In genomic region chr6:57821325-57821724, GRCh38 we compare ENCODE assay signal across 7 cellular contexts.
DNase-seq lines count a peak whose midpoint lies in the region; ATAC-seq and TF ChIP-seq lines count a peak whose summit lies in the region.
"Not testable (repeated sequence)": the region's sequence is repeated elsewhere in the genome, so short reads cannot be mapped to it uniquely, and the experiment has no call there.

No MANE protein-coding gene starts in this region.

- not testable (repeated sequence) for H3K36me3 Mint-ChIP-seq in HFFc6 (ENCODE audit: low read depth); activated T-cell treated with anti-CD3 and anti-CD28 coated beads, Interleukin-2, amount 50 U/mL, for 72 hours (ENCODE audit: insufficient read depth in 2 of 2); glutamatergic neuron (ENCODE audit: unreplicated experiment); osteocyte (ENCODE audit: unreplicated experiment)

- H3K27me3 Mint-ChIP-seq in HFFc6 (ENCODE audit: insufficient read depth) (peaks cover 25% of the 10 kb centered on the region), osteocyte (ENCODE audit: unreplicated experiment) (peaks cover 26% of the 10 kb centered on the region)
- peaks cover 44% of the 10 kb centered on the region for H3K27me3 Mint-ChIP-seq in activated T-cell treated with anti-CD3 and anti-CD28 coated beads, Interleukin-2, amount 50 U/mL, for 72 hours (ENCODE audit: low read depth)
- H3K27me3 Mint-ChIP-seq in glutamatergic neuron (ENCODE audit: unreplicated experiment): not testable (repeated sequence)
- H3K27me3 Mint-ChIP-seq in stimulated activated naive CD8-positive, alpha-beta T cell treated with anti-CD3 and anti-CD28 coated beads, Interleukin-15, amount 100 ng/mL, for 72 hours: peaks cover 41% of the 10 kb centered on the region

- not testable (repeated sequence) for H3K36me3 ChIP-seq in IMR-90 (ENCODE audit: control insufficient read depth, insufficient read depth, low read length); left lung

- not testable (repeated sequence) for H3K27ac ChIP-seq in IMR-90 (ENCODE audit: insufficient read depth, low read length); left lung

- BruUV-seq in IMR-90 (replicated peaks; lab: Mats Ljungman, UMichigan): not testable (repeated sequence)

- not testable (repeated sequence) for H2AFZ ChIP-seq in IMR-90 (replicated peaks; ENCODE audit: low read length, poor library complexity)

- POLR2A ChIA-PET in IMR-90 (lab: Charles Lee; ENCODE audit: unreplicated experiment): not testable (repeated sequence)

- DNase-seq in HFFc6; IMR-90; activated T-cell treated with anti-CD3 and anti-CD28 coated beads, Interleukin-2, amount 50 U/mL, for 72 hours; glutamatergic neuron; left lung; osteocyte (ENCODE audit: extremely low spot score, unreplicated experiment); stimulated activated naive CD8-positive, alpha-beta T cell treated with anti-CD3 and anti-CD28 coated beads, Interleukin-15, amount 100 ng/mL, for 72 hours: not testable (repeated sequence)

- H3K56ac ChIP-seq in IMR-90 (ENCODE audit: extremely low read depth, insufficient read depth, low read length): not testable (repeated sequence)

- H3K4me3 Mint-ChIP-seq in HFFc6 (peak overlapping the region; percentile 69), glutamatergic neuron (ENCODE audit: unreplicated experiment) (peak overlapping the region; percentile 80), osteocyte (ENCODE audit: unreplicated experiment) (peak overlapping the region; percentile 18)
- peak overlapping the region; percentile 25 to 39 for H3K4me3 Mint-ChIP-seq in activated T-cell treated with anti-CD3 and anti-CD28 coated beads, Interleukin-2, amount 50 U/mL, for 72 hours
- H3K4me3 Mint-ChIP-seq in stimulated activated naive CD8-positive, alpha-beta T cell treated with anti-CD3 and anti-CD28 coated beads, Interleukin-15, amount 100 ng/mL, for 72 hours: peak overlapping the region; percentile 37 to 50

- H3K4me2 ChIP-seq in IMR-90 (ENCODE audit: low read depth, low read length): not testable (repeated sequence)

- CTCF ChIA-PET in IMR-90 (lab: Yijun Ruan, JAX): not testable (repeated sequence)

- not testable (repeated sequence) for H4K5ac ChIP-seq in IMR-90 (ENCODE audit: low read depth, low read length)

- H2BK120ac ChIP-seq in IMR-90 (ENCODE audit: low read depth, low read length): not testable (repeated sequence)

- not testable (repeated sequence) for H3K27me3 ChIP-seq in IMR-90 (ENCODE audit: control insufficient read depth, insufficient read depth, low read length)
- H3K27me3 ChIP-seq in left lung: peaks cover 5 to 56% of the 10 kb centered on the region in 2 donors

- H3K23ac ChIP-seq in IMR-90 (ENCODE audit: low read depth, low read length): not testable (repeated sequence)

- in situ Hi-C loops in IMR-90 (cut with MboI; ENCODE audit: low sequenced_read_pairs): not testable (repeated sequence)

- ATAC-seq in IMR-90 (ENCODE audit: low read depth) (peak; percentile 51; the same call in 1 of the 2 replicates), left lung (peak; percentile 44)
- not testable (repeated sequence) for ATAC-seq in activated T-cell treated with anti-CD3 and anti-CD28 coated beads, Interleukin-2, amount 50 U/mL, for 72 hours (replicated peaks in 1 of 2); stimulated activated naive CD8-positive, alpha-beta T cell treated with anti-CD3 and anti-CD28 coated beads, Interleukin-15, amount 100 ng/mL, for 72 hours

- not testable (repeated sequence) for H3K9me3 Mint-ChIP-seq in HFFc6; activated T-cell treated with anti-CD3 and anti-CD28 coated beads, Interleukin-2, amount 50 U/mL, for 72 hours; glutamatergic neuron (ENCODE audit: unreplicated experiment); osteocyte (ENCODE audit: unreplicated experiment); stimulated activated naive CD8-positive, alpha-beta T cell treated with anti-CD3 and anti-CD28 coated beads, Interleukin-15, amount 100 ng/mL, for 72 hours

- intact Hi-C loops in IMR-90 (cut with micrococcal nuclease); left lung (cut with DNase I): not testable (repeated sequence)

- not testable (repeated sequence) for H2BK15ac ChIP-seq in IMR-90 (ENCODE audit: low read depth, low read length)

- H3K9ac ChIP-seq in IMR-90 (ENCODE audit: low read depth, low read length): not testable (repeated sequence)

- not testable (repeated sequence) for H3K4me1 Mint-ChIP-seq in HFFc6 (ENCODE audit: low read depth); activated T-cell treated with anti-CD3 and anti-CD28 coated beads, Interleukin-2, amount 50 U/mL, for 72 hours (ENCODE audit: low read depth); glutamatergic neuron (ENCODE audit: low read depth, unreplicated experiment); osteocyte (ENCODE audit: unreplicated experiment); stimulated activated naive CD8-positive, alpha-beta T cell treated with anti-CD3 and anti-CD28 coated beads, Interleukin-15, amount 100 ng/mL, for 72 hours

- TF ChIP-seq RAD21 in IMR-90 (IDR thresholded peaks at IDR 0.05; ENCODE audit: low read length): not testable (repeated sequence)

- H3K4ac ChIP-seq in IMR-90 (ENCODE audit: low read depth, low read length): not testable (repeated sequence)

- not testable (repeated sequence) for H2BK20ac ChIP-seq in IMR-90 (ENCODE audit: low read depth, low read length)

- H3K4me1 ChIP-seq in IMR-90 (ENCODE audit: control insufficient read depth, insufficient read depth, low read length); left lung: not testable (repeated sequence)

- not testable (repeated sequence) for H4K91ac ChIP-seq in IMR-90 (ENCODE audit: insufficient read depth, low read depth, low read length)

- H4K20me1 ChIP-seq in IMR-90 (ENCODE audit: insufficient read depth, low read length): not testable (repeated sequence)

- WGBS in IMR-90 (ENCODE audit: extremely low coverage in 2 of 2, insufficient read length in 1 of 2), 2 experiments: no CpG with 5 or more reads among the region's 21 CpGs

- TF ChIP-seq CTCF in HFFc6 (IDR thresholded peaks at IDR 0.05); IMR-90 (conservative IDR thresholded peaks at IDR 0.05; ENCODE audit: low read depth, low read length); glutamatergic neuron (IDR thresholded peaks at IDR 0.05; ENCODE audit: partially characterized antibody, unreplicated experiment); left lung (IDR thresholded peaks at IDR 0.05); osteocyte (IDR thresholded peaks at IDR 0.05): not testable (repeated sequence)

- H3K9me3 ChIP-seq in IMR-90 (ENCODE audit: control insufficient read depth, insufficient read depth, low read length); left lung: not testable (repeated sequence)

- dilution Hi-C loops in IMR-90 (cut with HindIII; ENCODE audit: low sequenced_read_pairs, unreplicated experiment): not testable (repeated sequence)

- not testable (repeated sequence) for H4K8ac ChIP-seq in IMR-90 (ENCODE audit: low read depth in 2 of 2, low read length in 2 of 2)

- H3K4me3 ChIP-seq in IMR-90 (ENCODE audit: insufficient read depth, low read depth, low read length); left lung: not testable (repeated sequence)

- not testable (repeated sequence) for H3K27ac Mint-ChIP-seq in HFFc6; activated T-cell treated with anti-CD3 and anti-CD28 coated beads, Interleukin-2, amount 50 U/mL, for 72 hours; glutamatergic neuron (ENCODE audit: unreplicated experiment); osteocyte (ENCODE audit: unreplicated experiment); stimulated activated naive CD8-positive, alpha-beta T cell treated with anti-CD3 and anti-CD28 coated beads, Interleukin-15, amount 100 ng/mL, for 72 hours

- not testable (repeated sequence) for H2BK5ac ChIP-seq in IMR-90 (ENCODE audit: low read depth, low read length, poor library complexity, severe bottlenecking)

- H3K18ac ChIP-seq in IMR-90 (ENCODE audit: low read depth, low read length): not testable (repeated sequence)

- not testable (repeated sequence) for TF ChIP-seq POLR2A in IMR-90 (IDR thresholded peaks at IDR 0.05; ENCODE audit: low read depth, low read length)

- H3K9me1 ChIP-seq in IMR-90 (ENCODE audit: insufficient read depth, low read length): not testable (repeated sequence)

- H3K79me1 ChIP-seq in IMR-90 (ENCODE audit: low read depth in 1 of 2, low read length in 2 of 2): not testable (repeated sequence)

- not testable (repeated sequence) for H3K14ac ChIP-seq in IMR-90 (replicated peaks; ENCODE audit: low read depth, low read length)

- H2AK9ac ChIP-seq in IMR-90 (replicated peaks; ENCODE audit: low read depth, low read length, poor library complexity): not testable (repeated sequence)

- not testable (repeated sequence) for H2AK5ac ChIP-seq in IMR-90 (ENCODE audit: low read depth, low read length)

Comparison
In these comparisons a context has a peak if more than half of its experiments do, and no peak if none do; other contexts are left out.
1. H3K4me3 Mint-ChIP-seq: peak in every context shown above with its lines; median percentile 80 in glutamatergic neuron; 69 in HFFc6; 44 in stimulated activated naive CD8-positive, alpha-beta T cell treated with anti-CD3 and anti-CD28 coated beads, Interleukin-15, amount 100 ng/mL, for 72 hours; 32 in activated T-cell treated with anti-CD3 and anti-CD28 coated beads, Interleukin-2, amount 50 U/mL, for 72 hours; 18 in osteocyte.